In the genomic region with DNA sequence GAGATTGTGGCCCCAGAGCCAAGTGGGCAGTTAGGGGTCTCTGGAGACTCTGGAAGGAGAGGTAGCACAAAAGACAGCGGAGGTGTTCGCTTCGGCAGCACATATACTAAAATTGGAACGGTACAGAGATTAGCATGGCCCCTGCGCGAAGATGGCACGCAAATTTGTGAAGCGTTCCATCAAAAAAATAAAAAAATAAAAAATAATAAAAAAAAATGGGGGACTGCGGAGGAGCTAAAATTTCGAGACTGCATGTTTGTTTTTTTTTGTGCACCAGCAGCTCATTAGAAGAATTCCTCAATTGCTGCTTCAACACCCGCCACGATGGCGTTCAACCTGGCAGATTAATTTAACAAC, we compare ENCODE assay signal across 23 cellular contexts. TPM values are rescaled to one million over a fixed set of nuclear protein-coding genes. Genes with fewer than 3 reads are reported as not detected.
A peak's percentile ranks its signal among the peaks of the same experiment; 100 is the strongest.
DNase-seq lines count a peak whose midpoint lies in the region; ATAC-seq, FAIRE-seq and TF ChIP-seq lines count a peak whose summit lies in the region.
"Had no signal": no experiment of that assay in that cellular context is flagged by ENCODE, and none has a peak within 500 bp of the region (broad histone marks: within the 10 kb centered on the region; RNA-seq: fewer than 3 reads in every experiment).

No MANE protein-coding gene starts in this region.

- POLR2A ChIA-PET in SK-N-SH (lab: Yijun Ruan, JAX) = no interaction called here
- POLR2A ChIA-PET in H1 (lab: Charles Lee; ENCODE audit: partially characterized antibody) = interaction anchor here (0.7 to 10.6 kb wide), 21 partner anchors 15 to 144 kb away, joined by 3 to 141 read pairs (median 4); a partner anchor contains a TSS

- peaks cover 0 to 6% of the 10 kb centered on the region in 2 experiments; a peak in 1 of 4 replicates for H3K4me1 ChIP-seq in SK-N-SH (ENCODE audit: control insufficient read depth in 1 of 2, insufficient read depth in 2 of 2, low read depth in 1 of 2, low read length in 1 of 2)
- H3K4me1 ChIP-seq in MM.1S (ENCODE audit: low read length) = no peaks in the 10 kb centered on the region
- peaks cover 2 to 8% (median 5%) of the 10 kb centered on the region in 4 experiments; a peak in 3 of 7 replicates for H3K4me1 ChIP-seq in H1 (replicated peaks in 1 of 4; ENCODE audit: control insufficient read depth in 3 of 4, insufficient read depth in 4 of 4, low read length in 3 of 4)
- H3K4me1 ChIP-seq in osteoblast (ENCODE audit: insufficient read depth, low read length) = peaks cover 5% of the 10 kb centered on the region
- no peaks in the 10 kb centered on the region for H3K4me1 ChIP-seq in small intestine (ENCODE audit: control insufficient read depth in 2 of 2, insufficient read depth in 1 of 2, low read depth in 1 of 2, low read length in 1 of 2)

- no peak overlapping the region for H2BK20ac ChIP-seq in H1 (ENCODE audit: low read length)

- H2AFZ ChIP-seq in SK-N-SH (ENCODE audit: low read depth) (no peak overlapping the region), MM.1S (ENCODE audit: low read length) (peak overlapping the region; percentile 82; the same call in 1 of the 2 replicates), H1 (ENCODE audit: low read length) (no peak overlapping the region), osteoblast (ENCODE audit: low read length) (no peak overlapping the region)

- H3K79me2 ChIP-seq in SK-N-SH (ENCODE audit: insufficient read depth) (no peaks in the 10 kb centered on the region), MM.1S (ENCODE audit: low read length) (no peaks in the 10 kb centered on the region), H1 (ENCODE audit: control insufficient read depth in 1 of 2, insufficient read depth in 2 of 2, low read length in 2 of 2) (peaks cover 0 to 26% of the 10 kb centered on the region in 2 experiments; a peak in 2 of 4 replicates), osteoblast (ENCODE audit: insufficient read depth, low read length) (no peaks in the 10 kb centered on the region)

- no peak overlapping the region for H2BK15ac ChIP-seq in H1 (ENCODE audit: low read length)

- DNase-seq in SK-N-SH = no peak
- DNase-seq in MM.1S = no peak
- no peak for DNase-seq in H1 (ENCODE audit: low read depth in 1 of 2, low spot score in 2 of 2)
- DNase-seq in osteoblast (ENCODE audit: insufficient read length, low spot score, missing footprints) = no peak
- no peak for DNase-seq in ecto neural progenitor cell (ENCODE audit: low spot score)
- no peak for DNase-seq in small intestine
- DNase-seq: 8988T; activated CD4-positive, alpha-beta T cell treated with anti-CD3 and anti-CD28 coated beads for 1 hour; cerebellar nuclear complex; effector CD8-positive, alpha-beta T cell; NCI-H2029 had no signal

- 66% methylated on average over 13 of the region's 13 CpGs for WGBS in SK-N-SH (ENCODE audit: low lambda C conversion rate)
- WGBS in H1 (ENCODE audit: extremely low coverage in 1 of 2, insufficient coverage in 1 of 2, insufficient read length in 1 of 2, insufficient replicate concordance in 2 of 2, low coverage in 1 of 2, low lambda C conversion rate in 2 of 2, missing lambda C conversion rate in 1 of 2), 2 experiments = 95% methylated on average over 13 of the region's 13 CpGs; no CpG with 5 or more reads in 1 of the 2 experiments
- WGBS in small intestine, 3 donors = 94 to 96% (median 95%) methylated on average over 13 of the region's 13 CpGs

- H3K4me3 ChIP-seq in SK-N-SH (ENCODE audit: low read depth in 2 of 2, low read length in 1 of 2) (no peak overlapping the region), MM.1S (ENCODE audit: low read length) (no peak overlapping the region), H1 (ENCODE audit: extremely low read depth in 1 of 4, insufficient read depth in 2 of 4, low read depth in 3 of 4, low read length in 4 of 4) (no peak overlapping the region), osteoblast (ENCODE audit: insufficient read depth, low read length) (peak overlapping the region; percentile 75), small intestine (ENCODE audit: low read depth in 1 of 2, low read length in 2 of 2) (no peak overlapping the region)

- H3K18ac ChIP-seq in H1 (ENCODE audit: extremely low read depth, low read length) = no peak overlapping the region

- no peak overlapping the region for H3K56ac ChIP-seq in H1 (replicated peaks; ENCODE audit: insufficient read length, low read depth, low read length)

- no peak overlapping the region for H2BK120ac ChIP-seq in H1 (replicated peaks; ENCODE audit: low read depth, low read length)

- no peak overlapping the region for H2BK5ac ChIP-seq in H1 (ENCODE audit: low read depth, low read length)

- H2AK5ac ChIP-seq in H1 (ENCODE audit: low read depth, low read length) = no peak overlapping the region

- H3K23ac ChIP-seq in H1 (ENCODE audit: insufficient read length) = no peak overlapping the region

- H3K36me3 ChIP-seq in SK-N-SH (replicated peaks in 1 of 2; ENCODE audit: control insufficient read depth in 1 of 2, insufficient read depth in 2 of 2, low read length in 1 of 2) (no peaks in the 10 kb centered on the region), MM.1S (replicated peaks; ENCODE audit: insufficient read depth, low read length) (no peaks in the 10 kb centered on the region), H1 (ENCODE audit: control insufficient read depth in 2 of 4, insufficient read depth in 4 of 4, low read length in 3 of 4) (peaks cover 35 to 77% (median 56%) of the 10 kb centered on the region in 4 experiments), osteoblast (ENCODE audit: insufficient read depth, low read length) (peaks cover 8% of the 10 kb centered on the region), small intestine (ENCODE audit: control insufficient read depth in 2 of 2, insufficient read depth in 2 of 2, low read length in 2 of 2) (no peaks in the 10 kb centered on the region)

- H3K27me3 ChIP-seq in SK-N-SH (ENCODE audit: insufficient read depth) = peaks cover 53% of the 10 kb centered on the region
- H3K27me3 ChIP-seq in MM.1S (replicated peaks; ENCODE audit: insufficient read depth, low read length) = peaks cover 23% of the 10 kb centered on the region; the same call in 1 of the 2 replicates
- no peaks in the 10 kb centered on the region for H3K27me3 ChIP-seq in H1 (replicated peaks in 1 of 4; ENCODE audit: control insufficient read depth in 3 of 4, extremely low read depth in 1 of 4, insufficient read depth in 3 of 4, low read length in 3 of 4)
- H3K27me3 ChIP-seq in osteoblast (ENCODE audit: insufficient read depth, low read length) = no peaks in the 10 kb centered on the region
- no peaks in the 10 kb centered on the region for H3K27me3 ChIP-seq in small intestine (ENCODE audit: control insufficient read depth in 2 of 2, insufficient read depth in 2 of 2, low read length in 2 of 2)

- no peak for TF ChIP-seq CTCF in SK-N-SH (IDR thresholded peaks at IDR 0.05)
- no peak for TF ChIP-seq CTCF in MM.1S (IDR thresholded peaks at IDR 0.05; ENCODE audit: low read length)
- no peak for TF ChIP-seq CTCF in H1 (IDR thresholded peaks at IDR 0.05; ENCODE audit: control extremely low read depth in 1 of 3, insufficient read depth in 1 of 3, low read depth in 1 of 3, low read length in 3 of 3)
- TF ChIP-seq CTCF in osteoblast (IDR thresholded peaks at IDR 0.05; ENCODE audit: extremely low read depth, low read depth, low read length) = no peak

- peaks cover 3% of the 10 kb centered on the region for H3F3A ChIP-seq in SK-N-SH (replicated peaks; ENCODE audit: insufficient read depth)
- no peaks in the 10 kb centered on the region for H3F3A ChIP-seq in MM.1S (ENCODE audit: insufficient read depth, low read length)

- H3K4ac ChIP-seq in H1 (replicated peaks; ENCODE audit: insufficient read length, low read depth, low read length) = no peak overlapping the region

- H3K9ac ChIP-seq in SK-N-SH = no peak overlapping the region
- no peak overlapping the region for H3K9ac ChIP-seq in MM.1S (ENCODE audit: low read length)
- H3K9ac ChIP-seq in H1 (replicated peaks in 1 of 4; ENCODE audit: extremely low read depth in 1 of 4, low read depth in 3 of 4, low read length in 3 of 4) = no peak overlapping the region

- ATAC-seq in SK-N-SH treated with all-trans-retinoic acid at 6 μM for 48 hours (no peak), HG02588 (IDR thresholded peaks at IDR 0.05; ENCODE audit: unreplicated experiment) (no peak)
- ATAC-seq: T-cell had no signal

- H3K9me2 ChIP-seq in SK-N-SH (no peaks in the 10 kb centered on the region), MM.1S (replicated peaks; ENCODE audit: insufficient read depth, low read length) (no peaks in the 10 kb centered on the region)

- H4K8ac ChIP-seq in H1 (ENCODE audit: extremely low read depth, insufficient read depth, low read length) = peak overlapping the region; percentile 53; the same call in 1 of the 2 replicates

- H3K4me2 ChIP-seq in SK-N-SH (peak overlapping the region; percentile 75; the same call in 1 of the 2 replicates), MM.1S (ENCODE audit: low read depth, low read length) (peak overlapping the region; percentile 66; the same call in 1 of the 2 replicates), H1 (ENCODE audit: insufficient read depth in 1 of 2, low read depth in 2 of 2, low read length in 2 of 2) (no peak overlapping the region; a peak in 1 of 4 replicates), osteoblast (ENCODE audit: insufficient read depth, low read length) (peak overlapping the region; percentile 88)

- H3K27ac ChIP-seq in SK-N-SH (ENCODE audit: low read depth in 2 of 2, low read length in 1 of 2) (no peak overlapping the region), MM.1S (ENCODE audit: low read length) (no peak overlapping the region), H1 (ENCODE audit: low read depth, low read length) (no peak overlapping the region), osteoblast (ENCODE audit: low read depth, low read length) (peak overlapping the region; percentile 80), small intestine (ENCODE audit: low read depth in 1 of 2, low read length in 1 of 2) (no peak overlapping the region)
- H3K27ac ChIP-seq: HL-60, skin epidermis had no signal

- TF ChIP-seq EP300 in SK-N-SH (IDR thresholded peaks at IDR 0.05; ENCODE audit: borderline replicate concordance in 1 of 2, low read depth in 1 of 2, low read length in 1 of 2) = no peak
- no peak for TF ChIP-seq EP300 in H1 (IDR thresholded peaks at IDR 0.05; ENCODE audit: borderline replicate concordance in 1 of 2, low read depth in 2 of 2, low read length in 2 of 2)

- no peak overlapping the region for H4K91ac ChIP-seq in H1 (replicated peaks; ENCODE audit: insufficient read length, low read length)

- H4K5ac ChIP-seq in H1 (ENCODE audit: insufficient read length, low read depth, low read length) = no peak overlapping the region

- H3K9me3 ChIP-seq in SK-N-SH (no peaks in the 10 kb centered on the region), MM.1S (replicated peaks; ENCODE audit: insufficient read depth, low read length) (no peaks in the 10 kb centered on the region), H1 (ENCODE audit: insufficient read depth in 2 of 2, low read depth in 1 of 2, low read length in 1 of 2) (no peaks in the 10 kb centered on the region), osteoblast (ENCODE audit: low read depth, low read length) (no peaks in the 10 kb centered on the region), small intestine (ENCODE audit: control insufficient read depth, low read depth) (no peaks in the 10 kb centered on the region)

- no peaks in the 10 kb centered on the region for H4K20me1 ChIP-seq in SK-N-SH (ENCODE audit: insufficient read depth)
- H4K20me1 ChIP-seq in MM.1S (ENCODE audit: insufficient read depth, low read length) = no peaks in the 10 kb centered on the region
- H4K20me1 ChIP-seq in H1 (replicated peaks in 1 of 2; ENCODE audit: control insufficient read depth in 1 of 2, insufficient read depth in 2 of 2, low read length in 2 of 2) = peaks cover 0 to 11% of the 10 kb centered on the region in 2 experiments
- H4K20me1 ChIP-seq in osteoblast (ENCODE audit: insufficient read depth, low read length) = no peaks in the 10 kb centered on the region

- CTCF ChIA-PET in SK-N-SH (lab: Yijun Ruan, JAX) = interaction anchor here (0.6 to 3.3 kb wide), 45 partner anchors 9 to 441 kb away, joined by 3 to 32 read pairs (median 6); a partner anchor contains a TSS
- CTCF ChIA-PET in H1 (lab: Charles Lee; ENCODE audit: partially characterized antibody) = interaction anchor here (0.6 to 10.6 kb wide), 38 partner anchors 9 to 400 kb away, joined by 3 to 222 read pairs (median 7); a partner anchor contains a TSS

- no peak overlapping the region for H3K14ac ChIP-seq in H1 (ENCODE audit: insufficient read length)

- peaks cover 9% of the 10 kb centered on the region for H3K79me1 ChIP-seq in H1 (ENCODE audit: low read depth, low read length)

- H3K23me2 ChIP-seq in H1 (ENCODE audit: low read depth, low read length) = no peaks in the 10 kb centered on the region

- no peak for TF ChIP-seq POLR2A in H1 (IDR thresholded peaks at IDR 0.05; ENCODE audit: control extremely low read depth in 1 of 2, low read depth in 2 of 2, low read length in 2 of 2)

- FAIRE-seq in H1 (lab: Jason Lieb, UNC) (no peak), small intestine (lab: Jason Lieb, UNC) (no peak)
- FAIRE-seq: frontal cortex, G401.6, GM18507 had no signal

- TF ChIP-seq RAD21 in SK-N-SH (IDR thresholded peaks at IDR 0.05; ENCODE audit: low read length) = no peak
- TF ChIP-seq RAD21 in H1 (IDR thresholded peaks at IDR 0.05 in 1 of 2, conservative IDR thresholded peaks at IDR 0.05 in 1 of 2; ENCODE audit: low read depth in 2 of 2, low read length in 2 of 2) = no peak

- no peak overlapping the region for H2BK12ac ChIP-seq in H1 (ENCODE audit: low read depth, low read length)

RNA-seq across cellular contexts. Expression of a gene that starts 39.1 kb away (rescaled TPM):
- polyA plus RNA-seq in SK-N-SH (2012; rRNA removed) (0.02 and 0.05 TPM in 2 replicates), H1 (2011; rRNA removed) (41.6 and 92.2 TPM in 2 replicates), small intestine (under 1 TPM in 2 of 3 donors, not detected in 1; 0.30 to 0.45 TPM)
- 0.07 and 0.10 TPM in 2 replicates for polyA plus RNA-seq in SK-N-SH (2012; cell fraction: cytosol; rRNA removed)
- 0.01 and 0.21 TPM in 2 replicates for polyA plus RNA-seq in SK-N-SH (2012; cell fraction: nucleus; rRNA removed)
- total RNA-seq in H1 (2021; fragmentation: NEBNext Ultra II Directional; extraction: Animal tissue kit (Norgen Biotek cat#: 25700)) = 487 and 513 TPM in 2 replicates
- 61.5 TPM for polyA plus RNA-seq in H1 (2011; cell fraction: cytosol; rRNA removed)
- polyA plus RNA-seq in H1 (2011; cell fraction: nucleus; rRNA removed) = 133 TPM
- 99.0 to 129 TPM (median 117 TPM) in 4 replicates for polyA plus RNA-seq in H1 (2012, experiment 1 of 2)
- 51.1 TPM for polyA plus RNA-seq in H1 (2012, experiment 2 of 2)
- 101 TPM for polyA plus RNA-seq in H1 (2013, experiment 1 of 2)
- polyA plus RNA-seq in H1 (2013, experiment 2 of 2) = 103 TPM
- 125 and 134 TPM in 2 replicates for polyA minus RNA-seq in H1 (2011; rRNA and poly(A)+ RNA removed)
- 145 TPM for polyA minus RNA-seq in H1 (2011; cell fraction: cytosol; rRNA and poly(A)+ RNA removed)
- polyA minus RNA-seq in H1 (2011; cell fraction: nucleus; rRNA and poly(A)+ RNA removed) = 95.5 TPM
- total RNA-seq in osteoblast = 0.59 and 1.4 TPM in 2 replicates
- total RNA-seq: esophagus mucosa, left ventricle myocardium superior, ureter had no signal
- polyA plus RNA-seq: CD8-positive, alpha-beta memory T cell had no signal

Comparison
In these comparisons a context has a peak if more than half of its experiments do, and no peak if none do; other contexts are left out.
1. H3K4me2 ChIP-seq: peak in SK-N-SH (single experiment), MM.1S (single experiment) and osteoblast (single experiment); none in H1 (0 of 2).
2. RNA of a gene that starts 39.1 kb away (polyA plus RNA-seq): 41.6 to 133 TPM in H1; 0.30 to 0.45 TPM in small intestine and 0.01 to 0.21 TPM in SK-N-SH; every median in the first group is over 10 times any median in the second.